ENCODE assay signal across 8 cellular contexts in genomic region chr1:32063261-32063681, GRCh38. TPM values are rescaled to one million over a fixed set of nuclear protein-coding genes. Genes with fewer than 3 reads are reported as not detected.
DNase-seq lines count a peak whose midpoint lies in the region; ATAC-seq and FAIRE-seq lines count a peak whose summit lies in the region.

No MANE protein-coding gene starts in this region.

- intact Hi-C loops in aorta (cut with DNase I), result loop anchor here (5.0 to 10.0 kb wide), 4 partner anchors 48 to 258 kb away; partner anchors contain the start of genes KHDRBS1 (in 2 of the 2) and PTP4A2 (in 1 of the 2)

- H3K4me1 ChIP-seq in aorta (ENCODE audit: control insufficient read depth in 1 of 2, insufficient read depth in 2 of 2, low read length in 2 of 2), result peaks cover 2 to 5% of the 10 kb centered on the region in 2 donors

- no peak overlapping the region for H3K4me3 ChIP-seq in aorta (ENCODE audit: low read length in 2 of 2)

- ATAC-seq in aorta (ENCODE audit: low FRiP score), result peak; percentile 78
- ATAC-seq in GM21786 (IDR thresholded peaks at IDR 0.05; ENCODE audit: unreplicated experiment), result no peak

- FAIRE-seq in HTR-8/SVneo (lab: Jason Lieb, UNC), result no peak
- peak; percentile 69 for FAIRE-seq in RCC 7860 (lab: Jason Lieb, UNC)

- peak overlapping the region; percentile 84 to 92 for H3K27ac ChIP-seq in aorta (ENCODE audit: low read depth in 1 of 2, low read length in 2 of 2)

- H3K36me3 ChIP-seq in aorta (ENCODE audit: control insufficient read depth in 1 of 2, insufficient read depth in 2 of 2, low read length in 1 of 2), result peaks cover 2 to 6% of the 10 kb centered on the region in 2 donors

- peak; percentile 44 for DNase-seq in DMS153 (lab: John Stamatoyannopoulos, UW)
- peak; percentile 58 for DNase-seq in HTR-8/SVneo (ENCODE audit: insufficient read length, low spot score)
- DNase-seq in RCC 7860 (ENCODE audit: low spot score), result peak; percentile 43
- DNase-seq in dedifferentiated amniotic fluid mesenchymal stem cell (ENCODE audit: extremely low spot score), result peak; percentile 76
- peak; percentile 87 for DNase-seq in medulla oblongata (ENCODE audit: extremely low spot score)
- no peak for DNase-seq in aorta
- DNase-seq in activated gamma-delta T cell (lab: John Stamatoyannopoulos, UW), result no peak

- H3K27me3 ChIP-seq in aorta (ENCODE audit: control insufficient read depth in 1 of 2, insufficient read depth in 2 of 2, low read length in 1 of 2), result no peaks in the 10 kb centered on the region

- 0 to 3% methylated on average over 1 of the region's 1 CpG for WGBS in aorta, 2 donors

- no peaks in the 10 kb centered on the region for H3K9me3 ChIP-seq in aorta (ENCODE audit: control insufficient read depth, low read length)

RNA-seq across cellular contexts. Expression of gene TMEM39B, which starts 9.5 kb away (rescaled TPM):
- total RNA-seq in aorta, result 10 to 100 TPM; 14.1 to 21.1 TPM
- polyA plus RNA-seq in aorta, result 10 to 100 TPM in 1 of 2 donors, 1 to 10 TPM in 1; 3.5 to 16.6 TPM

RNA-seq across cellular contexts. Expression of gene KPNA6, which starts 44.6 kb away (rescaled TPM):
- total RNA-seq in aorta, result 10 to 100 TPM; 58.4 to 66.2 TPM
- 10 to 100 TPM in 1 of 2 donors, 1 to 10 TPM in 1; 8.8 to 11.0 TPM for polyA plus RNA-seq in aorta

RNA-seq across cellular contexts. Expression of gene KHDRBS1, which starts 49.6 kb away (rescaled TPM):
- 10 to 100 TPM; 84.9 to 91.2 TPM for total RNA-seq in aorta
- 10 to 100 TPM; 57.0 to 61.8 TPM for polyA plus RNA-seq in aorta

Comparison
In these comparisons a context has a peak if more than half of its experiments do, and no peak if none do; other contexts are left out.
1. DNase-seq: peak in DMS153 (single experiment), HTR-8/SVneo (single experiment), RCC 7860 (single experiment), dedifferentiated amniotic fluid mesenchymal stem cell (single experiment) and medulla oblongata (single experiment); none in aorta (0 of 2) and activated gamma-delta T cell (single experiment).